ENCODE assay signal across 18 cellular contexts in the genomic region with DNA sequence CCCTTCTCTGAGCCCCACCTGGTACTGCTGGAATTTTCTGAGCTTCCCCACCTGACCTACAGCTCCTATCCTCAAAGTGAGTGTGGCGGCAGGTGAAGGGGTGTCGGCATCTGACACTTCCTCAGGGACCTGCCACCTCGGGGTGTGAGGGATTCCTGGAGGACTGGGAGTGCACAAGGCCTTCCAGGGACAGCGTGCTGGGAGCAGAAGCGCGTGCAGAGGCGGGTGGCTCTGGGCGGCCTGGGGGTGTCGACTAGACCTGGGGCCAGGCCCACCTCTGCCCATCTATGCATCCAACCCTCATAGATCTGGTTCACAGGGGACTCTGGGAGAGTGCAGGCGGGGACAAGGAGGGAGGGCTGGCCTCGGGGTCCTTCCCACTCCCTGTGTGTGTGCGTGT. TPM values are rescaled to one million over a fixed set of nuclear protein-coding genes. Genes with fewer than 3 reads are reported as not detected.
DNase-seq lines count a peak whose midpoint lies in the region; ATAC-seq and TF ChIP-seq lines count a peak whose summit lies in the region.
"Had no signal": no experiment of that assay in that cellular context is flagged by ENCODE, and none has a peak within 500 bp of the region (broad histone marks: within the 10 kb centered on the region; RNA-seq: fewer than 3 reads in every experiment).

No MANE protein-coding gene starts in this region.

- peaks cover 25% of the 10 kb centered on the region for H3K27me3 Mint-ChIP-seq in activated naive CD8-positive, alpha-beta T cell treated with anti-CD3 and anti-CD28 coated beads, Interleukin-2, amount 10 ng/mL, durations not matched to agents 7 days and 5 days
- H3K27me3 Mint-ChIP-seq in activated naive CD8-positive, alpha-beta T cell treated with anti-CD3 and anti-CD28 coated beads, Interleukin-2, amount 50 U/mL, for 24 hours: peaks cover 26% of the 10 kb centered on the region

- peak overlapping the region; percentile 47 for H3K27ac ChIP-seq in cingulate gyrus (ENCODE audit: low read depth, low read length)
- no peak overlapping the region for H3K27ac ChIP-seq in sigmoid colon
- H3K27ac ChIP-seq: RWPE1 had no signal

- no peaks in the 10 kb centered on the region for H3K9me3 ChIP-seq in sigmoid colon
- H3K9me3 ChIP-seq: HAP-1 had no signal

- no peaks in the 10 kb centered on the region for H3K4me1 ChIP-seq in sigmoid colon
- H3K4me1 ChIP-seq: HAP-1 had no signal

- POLR2A ChIA-PET in activated naive CD8-positive, alpha-beta T cell treated with anti-CD3 and anti-CD28 coated beads, Interleukin-2, amount 10 ng/mL, durations not matched to agents 7 days and 5 days (lab: Charles Lee): no interaction called here

- TF ChIP-seq CTCF in sigmoid colon (IDR thresholded peaks at IDR 0.05): no peak

- 69 to 71% methylated on average over 12 of the region's 12 CpGs for WGBS in sigmoid colon, 2 donors

- H3K9me3 Mint-ChIP-seq in activated naive CD8-positive, alpha-beta T cell treated with anti-CD3 and anti-CD28 coated beads, Interleukin-2, amount 10 ng/mL, durations not matched to agents 7 days and 5 days: no peaks in the 10 kb centered on the region
- H3K9me3 Mint-ChIP-seq in activated naive CD8-positive, alpha-beta T cell treated with anti-CD3 and anti-CD28 coated beads, Interleukin-2, amount 50 U/mL, for 24 hours: no peaks in the 10 kb centered on the region
- H3K9me3 Mint-ChIP-seq: CD14-positive monocyte had no signal

- H3K27ac Mint-ChIP-seq in activated naive CD8-positive, alpha-beta T cell treated with anti-CD3 and anti-CD28 coated beads, Interleukin-2, amount 10 ng/mL, durations not matched to agents 7 days and 5 days: no peak overlapping the region
- no peak overlapping the region for H3K27ac Mint-ChIP-seq in activated naive CD8-positive, alpha-beta T cell treated with anti-CD3 and anti-CD28 coated beads, Interleukin-2, amount 50 U/mL, for 24 hours
- H3K27ac Mint-ChIP-seq: CD14-positive monocyte had no signal

- H3K4me3 ChIP-seq in sigmoid colon: no peak overlapping the region
- H3K4me3 ChIP-seq: HAP-1 had no signal

- in situ Hi-C loops in G401 (cut with HindIII; ENCODE audit: low sequenced_read_pairs): no loop called here

- TF ChIP-seq POLR2A in sigmoid colon (IDR thresholded peaks at IDR 0.05): no peak

- TF ChIP-seq EP300 in sigmoid colon (IDR thresholded peaks at IDR 0.05): no peak

- no peaks in the 10 kb centered on the region for H3K36me3 ChIP-seq in sigmoid colon
- H3K36me3 ChIP-seq: HAP-1 had no signal

- H3K36me3 Mint-ChIP-seq in activated naive CD8-positive, alpha-beta T cell treated with anti-CD3 and anti-CD28 coated beads, Interleukin-2, amount 10 ng/mL, durations not matched to agents 7 days and 5 days: no peaks in the 10 kb centered on the region
- no peaks in the 10 kb centered on the region for H3K36me3 Mint-ChIP-seq in activated naive CD8-positive, alpha-beta T cell treated with anti-CD3 and anti-CD28 coated beads, Interleukin-2, amount 50 U/mL, for 24 hours (ENCODE audit: low read depth)
- H3K36me3 Mint-ChIP-seq: CD14-positive monocyte had no signal

- DNase-seq in activated naive CD8-positive, alpha-beta T cell treated with anti-CD3 and anti-CD28 coated beads, Interleukin-2, amount 10 ng/mL, durations not matched to agents 7 days and 5 days: peak; percentile 17
- no peak for DNase-seq in activated naive CD8-positive, alpha-beta T cell treated with anti-CD3 and anti-CD28 coated beads, Interleukin-2, amount 50 U/mL, for 24 hours
- DNase-seq in sigmoid colon (peak; percentile 50), G401 (ENCODE audit: low spot score) (no peak)
- DNase-seq in stimulated activated CD4-positive, alpha-beta T cell treated with anti-CD3 and anti-CD28 coated beads, Interleukin-12 subunit alpha, Interleukin-12 subunit beta, amount 100 ng/mL, for 4 hours: no peak
- DNase-seq: COR-L47, DMS153, NCI-H1048, NCI-H146, NCI-H2081, NCI-H510A, NCI-H774, PC-3 had no signal

- intact Hi-C loops in sigmoid colon (cut with DNase I): no loop called here

- peaks cover 2% of the 10 kb centered on the region for H3K4me1 Mint-ChIP-seq in activated naive CD8-positive, alpha-beta T cell treated with anti-CD3 and anti-CD28 coated beads, Interleukin-2, amount 10 ng/mL, durations not matched to agents 7 days and 5 days
- no peaks in the 10 kb centered on the region for H3K4me1 Mint-ChIP-seq in activated naive CD8-positive, alpha-beta T cell treated with anti-CD3 and anti-CD28 coated beads, Interleukin-2, amount 50 U/mL, for 24 hours
- H3K4me1 Mint-ChIP-seq: CD14-positive monocyte had no signal

- H3K4me3 Mint-ChIP-seq in activated naive CD8-positive, alpha-beta T cell treated with anti-CD3 and anti-CD28 coated beads, Interleukin-2, amount 10 ng/mL, durations not matched to agents 7 days and 5 days: no peak overlapping the region
- H3K4me3 Mint-ChIP-seq in activated naive CD8-positive, alpha-beta T cell treated with anti-CD3 and anti-CD28 coated beads, Interleukin-2, amount 50 U/mL, for 24 hours: no peak overlapping the region
- H3K4me3 Mint-ChIP-seq: CD14-positive monocyte had no signal

- no peak for ATAC-seq in activated naive CD8-positive, alpha-beta T cell treated with anti-CD3 and anti-CD28 coated beads, Interleukin-2, amount 10 ng/mL, durations not matched to agents 7 days and 5 days (ENCODE audit: low read depth)
- ATAC-seq in activated naive CD8-positive, alpha-beta T cell treated with anti-CD3 and anti-CD28 coated beads, Interleukin-2, amount 50 U/mL, for 24 hours: no peak
- ATAC-seq in GM21786 (IDR thresholded peaks at IDR 0.05; ENCODE audit: unreplicated experiment): no peak
- ATAC-seq: PC-3 had no signal

- H3K27me3 ChIP-seq in sigmoid colon: peaks cover 0 to 40% (median 24%) of the 10 kb centered on the region in 3 donors

RNA-seq across cellular contexts. Expression of gene DLGAP4, which starts 7.8 kb away (rescaled TPM):
- total RNA-seq in activated naive CD8-positive, alpha-beta T cell treated with anti-CD3 and anti-CD28 coated beads, Interleukin-2, amount 10 ng/mL, durations not matched to agents 7 days and 5 days: 10 to 100 TPM; 27.0 to 27.5 TPM
- total RNA-seq in sigmoid colon: 10 to 100 TPM; 21.0 to 60.7 (median 37.5) TPM
- 10 to 100 TPM; 21.7 to 36.9 (median 23.4) TPM for polyA plus RNA-seq in sigmoid colon
- 15.9 and 34.6 TPM in 2 replicates for total RNA-seq in G401 (2014; rRNA removed; shearing (Covaris generic))

Comparison
In these comparisons a context has a peak if more than half of its experiments do, and no peak if none do; other contexts are left out.
1. DNase-seq: peak in activated naive CD8-positive, alpha-beta T cell treated with anti-CD3 and anti-CD28 coated beads, Interleukin-2, amount 10 ng/mL, durations not matched to agents 7 days and 5 days (single experiment) and sigmoid colon (single experiment); none in activated naive CD8-positive, alpha-beta T cell treated with anti-CD3 and anti-CD28 coated beads, Interleukin-2, amount 50 U/mL, for 24 hours (single experiment), stimulated activated CD4-positive, alpha-beta T cell treated with anti-CD3 and anti-CD28 coated beads, Interleukin-12 subunit alpha, Interleukin-12 subunit beta, amount 100 ng/mL, for 4 hours (single experiment) and G401 (single experiment).